Comparison of ENCODE assay signal across 12 cellular contexts in genomic region chr14:93956082-93956481, GRCh38. TPM values are rescaled to one million over a fixed set of nuclear protein-coding genes. Genes with fewer than 3 reads are reported as not detected.
A peak's percentile ranks its signal among the peaks of the same experiment; 100 is the strongest.
DNase-seq lines count a peak whose midpoint lies in the region; ATAC-seq and TF ChIP-seq lines count a peak whose summit lies in the region.
"Had no signal": no experiment of that assay in that cellular context is flagged by ENCODE, and none has a peak within 500 bp of the region (broad histone marks: within the 10 kb centered on the region; RNA-seq: fewer than 3 reads in every experiment).

No MANE protein-coding gene starts in this region.

- ATAC-seq in stimulated activated memory B cell treated with anti-CD40 and anti-IgM and Interleukin-4, amounts not matched to agents 10 μg/mL and 1 μg/mL and 100 μg/mL, for 72 hours = no peak
- ATAC-seq in GM19351 (IDR thresholded peaks at IDR 0.05; ENCODE audit: unreplicated experiment) = no peak
- ATAC-seq: HCT116 had no signal

- H3K4me3 Mint-ChIP-seq in activated naive CD4-positive, alpha-beta T cell treated with anti-CD3 and anti-CD28 coated beads for 36 hours = peak overlapping the region; percentile 70
- H3K4me3 Mint-ChIP-seq in stimulated activated memory B cell treated with anti-CD40 and anti-IgM and Interleukin-4, amounts not matched to agents 10 μg/mL and 1 μg/mL and 100 μg/mL, for 72 hours = peak overlapping the region; percentile 82
- no peak overlapping the region for H3K4me3 Mint-ChIP-seq in nephron progenitor cell

- H3K4me3 ChIP-seq in NT2/D1 (ENCODE audit: insufficient read length, low read depth) (no peak overlapping the region), esophagus squamous epithelium (no peak overlapping the region)

- no peaks in the 10 kb centered on the region for H3K36me3 Mint-ChIP-seq in activated naive CD4-positive, alpha-beta T cell treated with anti-CD3 and anti-CD28 coated beads for 36 hours (ENCODE audit: low read depth)
- no peaks in the 10 kb centered on the region for H3K36me3 Mint-ChIP-seq in stimulated activated memory B cell treated with anti-CD40 and anti-IgM and Interleukin-4, amounts not matched to agents 10 μg/mL and 1 μg/mL and 100 μg/mL, for 72 hours
- no peaks in the 10 kb centered on the region for H3K36me3 Mint-ChIP-seq in nephron progenitor cell (ENCODE audit: low read depth)

- TF ChIP-seq CTCF in esophagus squamous epithelium (IDR thresholded peaks at IDR 0.05) (no peak), nephron progenitor cell (IDR thresholded peaks at IDR 0.05) (no peak)

- peak overlapping the region; percentile 10 for H3K9ac ChIP-seq in NT2/D1 (ENCODE audit: insufficient read length, low read depth)

- H3K9me3 ChIP-seq in NT2/D1 (ENCODE audit: insufficient read depth, low read length) = no peaks in the 10 kb centered on the region
- H3K9me3 ChIP-seq in esophagus squamous epithelium = no peaks in the 10 kb centered on the region

- CTCF ChIA-PET in activated naive CD4-positive, alpha-beta T cell treated with anti-CD3 and anti-CD28 coated beads for 36 hours (lab: Charles Lee) = interaction anchor here (0.9 to 7.4 kb wide), 3 partner anchors 14 to 45 kb away, joined by 3 to 75 read pairs (median 19); no protein-coding TSS in a partner anchor

- H3K4me1 ChIP-seq in NT2/D1 (ENCODE audit: insufficient read depth, insufficient read length) (peaks cover 23% of the 10 kb centered on the region), esophagus squamous epithelium (peaks cover 14 to 85% (median 45%) of the 10 kb centered on the region in 3 donors)

- 60% methylated on average over 3 to 4 of the region's 4 CpGs for WGBS in esophagus squamous epithelium, 2 donors

- H3K27me3 Mint-ChIP-seq in activated naive CD4-positive, alpha-beta T cell treated with anti-CD3 and anti-CD28 coated beads for 36 hours (ENCODE audit: low read depth) = no peaks in the 10 kb centered on the region
- no peaks in the 10 kb centered on the region for H3K27me3 Mint-ChIP-seq in stimulated activated memory B cell treated with anti-CD40 and anti-IgM and Interleukin-4, amounts not matched to agents 10 μg/mL and 1 μg/mL and 100 μg/mL, for 72 hours
- peaks cover 23% of the 10 kb centered on the region for H3K27me3 Mint-ChIP-seq in nephron progenitor cell (ENCODE audit: low read depth, poor library complexity)

- no peak for TF ChIP-seq POLR2A in esophagus squamous epithelium (IDR thresholded peaks at IDR 0.05)

- H3K27ac Mint-ChIP-seq in activated naive CD4-positive, alpha-beta T cell treated with anti-CD3 and anti-CD28 coated beads for 36 hours = peak overlapping the region; percentile 46
- peak overlapping the region; percentile 92 for H3K27ac Mint-ChIP-seq in stimulated activated memory B cell treated with anti-CD40 and anti-IgM and Interleukin-4, amounts not matched to agents 10 μg/mL and 1 μg/mL and 100 μg/mL, for 72 hours
- no peak overlapping the region for H3K27ac Mint-ChIP-seq in nephron progenitor cell

- intact Hi-C loops in activated naive CD4-positive, alpha-beta T cell treated with anti-CD3 and anti-CD28 coated beads for 36 hours (cut with micrococcal nuclease) = loop anchor here (5.0 kb wide), 3 partner anchors 126 to 1566 kb away; partner anchors contain the start of genes DDX24 and IFI27L1
- intact Hi-C loops in esophagus squamous epithelium (cut with DNase I) = no loop called here

- peak overlapping the region in 3 of 4 donors; percentile 45 to 88 (median 84) for H3K27ac ChIP-seq in esophagus squamous epithelium
- H3K27ac ChIP-seq: brain microvascular endothelial cell had no signal

- peaks cover 6% of the 10 kb centered on the region for H3K27me3 ChIP-seq in NT2/D1 (ENCODE audit: insufficient read depth, insufficient read length)
- peaks cover 0 to 14% (median 0%) of the 10 kb centered on the region in 4 donors for H3K27me3 ChIP-seq in esophagus squamous epithelium

- H3K4me1 Mint-ChIP-seq in activated naive CD4-positive, alpha-beta T cell treated with anti-CD3 and anti-CD28 coated beads for 36 hours (ENCODE audit: low read depth) = peaks cover 93% of the 10 kb centered on the region
- H3K4me1 Mint-ChIP-seq in stimulated activated memory B cell treated with anti-CD40 and anti-IgM and Interleukin-4, amounts not matched to agents 10 μg/mL and 1 μg/mL and 100 μg/mL, for 72 hours = peaks cover 76% of the 10 kb centered on the region
- peaks cover 63% of the 10 kb centered on the region for H3K4me1 Mint-ChIP-seq in nephron progenitor cell

- DNase-seq in activated naive CD4-positive, alpha-beta T cell treated with anti-CD3 and anti-CD28 coated beads for 36 hours = no peak
- DNase-seq in activated naive CD4-positive, alpha-beta T cell treated with Interleukin-2 at 50 U/mL for 16 hours = no peak
- DNase-seq in NT2/D1 (ENCODE audit: low read depth, low spot score) = no peak
- no peak for DNase-seq in esophagus squamous epithelium (lab: John Stamatoyannopoulos, UW)
- no peak for DNase-seq in HuH-7 (ENCODE audit: low spot score)
- no peak for DNase-seq in nephron progenitor cell
- DNase-seq: brain microvascular endothelial cell had no signal

- no peaks in the 10 kb centered on the region for H3K9me3 Mint-ChIP-seq in activated naive CD4-positive, alpha-beta T cell treated with anti-CD3 and anti-CD28 coated beads for 36 hours
- no peaks in the 10 kb centered on the region for H3K9me3 Mint-ChIP-seq in stimulated activated memory B cell treated with anti-CD40 and anti-IgM and Interleukin-4, amounts not matched to agents 10 μg/mL and 1 μg/mL and 100 μg/mL, for 72 hours
- H3K9me3 Mint-ChIP-seq in nephron progenitor cell = no peaks in the 10 kb centered on the region

- no peaks in the 10 kb centered on the region for H3K36me3 ChIP-seq in NT2/D1 (ENCODE audit: insufficient read depth, insufficient read length, low read length)
- no peaks in the 10 kb centered on the region for H3K36me3 ChIP-seq in esophagus squamous epithelium
- H3K36me3 ChIP-seq: brain microvascular endothelial cell had no signal

RNA-seq across cellular contexts. Expression of gene ASB2, which starts 20.3 kb away (rescaled TPM):
- 1 to 10 TPM; 2.4 to 2.5 TPM for total RNA-seq in activated naive CD4-positive, alpha-beta T cell treated with anti-CD3 and anti-CD28 coated beads for 36 hours
- 1 to 10 TPM in 3 of 4 donors, under 1 TPM in 1; 0.83 to 8.8 (median 3.7) TPM for total RNA-seq in esophagus squamous epithelium
- total RNA-seq: MCF 10A, pulmonary artery endothelial cell had no signal

RNA-seq across cellular contexts. Expression of gene FAM181A, which starts 28.9 kb away (rescaled TPM):
- not detected for total RNA-seq in activated naive CD4-positive, alpha-beta T cell treated with anti-CD3 and anti-CD28 coated beads for 36 hours
- not detected for total RNA-seq in esophagus squamous epithelium
- total RNA-seq: MCF 10A, pulmonary artery endothelial cell had no signal

RNA-seq across cellular contexts. Expression of gene CCDC197, which starts 41.0 kb away (rescaled TPM):
- total RNA-seq in activated naive CD4-positive, alpha-beta T cell treated with anti-CD3 and anti-CD28 coated beads for 36 hours = not detected
- total RNA-seq in esophagus squamous epithelium = not detected
- total RNA-seq: MCF 10A, pulmonary artery endothelial cell had no signal
